In the genomic region with DNA sequence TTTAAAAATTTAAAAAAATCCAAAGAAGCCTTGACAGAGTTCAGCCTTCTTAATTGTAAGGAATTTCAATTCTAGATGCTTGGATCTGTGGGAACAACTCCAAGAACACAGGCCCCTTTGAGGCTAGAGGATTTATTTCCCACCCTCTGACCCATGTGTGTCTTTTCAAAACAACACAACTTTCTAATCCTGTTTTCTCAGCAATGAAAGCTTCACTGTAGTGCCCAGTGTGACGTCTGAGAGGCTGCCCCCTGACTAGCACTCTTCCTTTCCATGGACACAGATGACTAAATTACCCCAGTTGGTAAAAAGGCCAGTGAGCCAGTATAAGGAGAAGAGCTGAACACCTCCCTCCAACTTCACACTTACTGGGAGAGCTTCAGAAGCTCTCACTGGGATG, we compare ENCODE assay signal across 9 cellular contexts. TPM values are rescaled to one million over a fixed set of nuclear protein-coding genes. Genes with fewer than 3 reads are reported as not detected.
"Had no signal": no experiment of that assay in that cellular context is flagged by ENCODE, and none has a peak within 500 bp of the region (broad histone marks: within the 10 kb centered on the region; RNA-seq: fewer than 3 reads in every experiment).

No MANE protein-coding gene starts in this region.

- H3K9me3 ChIP-seq: HAP-1 had no signal

- ATAC-seq: HCT116 had no signal

- H3K9ac ChIP-seq: GM23248 had no signal

- H3K27ac ChIP-seq: GM23248 had no signal

- H2AFZ ChIP-seq: GM23248 had no signal

- H3K36me3 ChIP-seq: HAP-1 had no signal

- H3K27ac Mint-ChIP-seq: HFFc6 had no signal

- H3K4me3 Mint-ChIP-seq: HFFc6 had no signal

- H3K4me1 ChIP-seq: HAP-1 had no signal

- H3K4me3 ChIP-seq: GM23248, HAP-1 had no signal

- DNase-seq: GM23248, GOT3, H7, HFFc6, IMR-90 had no signal

RNA-seq across cellular contexts. Expression of gene CCR6, which starts 16.5 kb away (rescaled TPM):
- total RNA-seq: GM23248, H4, H7, HFFc6, IMR-90 had no signal

RNA-seq across cellular contexts. Expression of gene GPR31, which starts 51.4 kb away (rescaled TPM):
- total RNA-seq: GM23248, H4, H7, HFFc6, HT-29, IMR-90 had no signal
